Comparison of ENCODE assay signal across 1 cellular context in the genomic region with DNA sequence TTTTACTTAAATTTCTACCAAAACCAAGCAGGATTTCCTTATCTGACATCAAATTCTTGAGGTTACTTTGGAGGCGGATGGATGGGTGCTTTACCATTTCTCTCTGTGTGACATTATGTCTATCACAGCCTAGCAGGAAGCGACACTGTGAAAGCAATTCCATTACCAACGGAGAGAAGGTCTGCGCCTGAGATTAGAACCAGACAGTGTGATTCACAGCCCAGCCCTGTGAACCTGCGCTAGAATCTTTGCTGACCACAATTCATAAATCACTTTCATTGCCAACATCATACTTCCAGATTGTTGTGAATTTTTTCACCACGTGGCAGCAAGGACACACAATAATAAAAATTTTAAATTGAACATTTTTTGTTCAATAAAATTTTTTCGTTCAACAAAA.
A peak's percentile ranks its signal among the peaks of the same experiment; 100 is the strongest.
TF ChIP-seq lines count a peak whose summit lies in the region.

No MANE protein-coding gene starts in this region.

TF ChIP-seq in K562, 482 proteins besides CTCF, POLR2A, EP300 and RAD21 (continued from another document and continues in another):
- TF ChIP-seq, protein P1, sequence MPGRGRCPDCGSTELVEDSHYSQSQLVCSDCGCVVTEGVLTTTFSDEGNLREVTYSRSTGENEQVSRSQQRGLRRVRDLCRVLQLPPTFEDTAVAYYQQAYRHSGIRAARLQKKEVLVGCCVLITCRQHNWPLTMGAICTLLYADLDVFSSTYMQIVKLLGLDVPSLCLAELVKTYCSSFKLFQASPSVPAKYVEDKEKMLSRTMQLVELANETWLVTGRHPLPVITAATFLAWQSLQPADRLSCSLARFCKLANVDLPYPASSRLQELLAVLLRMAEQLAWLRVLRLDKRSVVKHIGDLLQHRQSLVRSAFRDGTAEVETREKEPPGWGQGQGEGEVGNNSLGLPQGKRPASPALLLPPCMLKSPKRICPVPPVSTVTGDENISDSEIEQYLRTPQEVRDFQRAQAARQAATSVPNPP (IDR thresholded peaks at IDR 0.05; ENCODE audit: borderline replicate concordance, insufficient read depth, insufficient read length): no peak
- TF ChIP-seq HNRNPH1 (optimal IDR thresholded peaks at IDR 0.05; ENCODE audit: low read depth, low read length) (no peak), KDM5B (IDR thresholded peaks at IDR 0.05; ENCODE audit: insufficient replicate concordance, low read depth, low read length) (no peak), MTA2 (IDR thresholded peaks at IDR 0.05; ENCODE audit: low read depth) (peak; percentile 79), NONO (IDR thresholded peaks at IDR 0.05; ENCODE audit: low read depth in 2 of 2, low read length in 1 of 2) (no peak), HDAC2 (IDR thresholded peaks at IDR 0.05) (peak; percentile 99), SAFB (IDR thresholded peaks at IDR 0.05; ENCODE audit: borderline replicate concordance, low read depth, low read length) (no peak), FOSL1 (tag; conservative IDR thresholded peaks at IDR 0.05) (peak; percentile 94), TRIM24 (IDR thresholded peaks at IDR 0.05) (peak; percentile 88 to 89), MED1 (CRISPR knock-in tag; IDR thresholded peaks at IDR 0.05; ENCODE audit: borderline replicate concordance) (no peak), HLTF (IDR thresholded peaks at IDR 0.05) (no peak), EZH2 (IDR thresholded peaks at IDR 0.05; ENCODE audit: borderline replicate concordance, low read depth, low read length) (no peak), PHTF2 (CRISPR knock-in tag; IDR thresholded peaks at IDR 0.05) (no peak), POLR2B (IDR thresholded peaks at IDR 0.05; ENCODE audit: low read depth, partially characterized antibody) (no peak), ZNF644 (tag; IDR thresholded peaks at IDR 0.05; ENCODE audit: low read depth) (peak; percentile 88), ZFP1 (CRISPR knock-in tag; IDR thresholded peaks at IDR 0.05) (no peak), KLF6 (CRISPR knock-in tag; IDR thresholded peaks at IDR 0.05; ENCODE audit: borderline replicate concordance) (no peak), TAF7 (tag; IDR thresholded peaks at IDR 0.05) (no peak), CEBPB (tag; IDR thresholded peaks at IDR 0.05) (no peak), CCAR2 (IDR thresholded peaks at IDR 0.05; ENCODE audit: low read depth, low read length) (no peak), GATAD2B (IDR thresholded peaks at IDR 0.05; ENCODE audit: borderline replicate concordance) (no peak), RBM15 (IDR thresholded peaks at IDR 0.05; ENCODE audit: insufficient read depth, low read length) (no peak), COPS2 (conservative IDR thresholded peaks at IDR 0.05) (no peak), SETDB1 (IDR thresholded peaks at IDR 0.05; ENCODE audit: low read length) (no peak), SPI1 (IDR thresholded peaks at IDR 0.05; ENCODE audit: borderline replicate concordance, low read depth, low read length) (no peak), SP1 (CRISPR knock-in tag; IDR thresholded peaks at IDR 0.05) (no peak), ZNF197 (CRISPR knock-in tag; IDR thresholded peaks at IDR 0.05; ENCODE audit: low read depth) (no peak), EHMT2 (IDR thresholded peaks at IDR 0.05) (no peak), MEIS2 (IDR thresholded peaks at IDR 0.05; ENCODE audit: partially characterized antibody) (peak; percentile 99), YY1 (IDR thresholded peaks at IDR 0.05; ENCODE audit: borderline replicate concordance in 1 of 3, control insufficient read depth in 1 of 3, extremely low read depth in 1 of 3, insufficient read depth in 3 of 3, insufficient read length in 1 of 3, insufficient replicate concordance in 2 of 3, low read depth in 1 of 3, low read length in 2 of 3) (no peak), MEF2D (tag; conservative IDR thresholded peaks at IDR 0.05; ENCODE audit: low read depth) (no peak), E2F3 (CRISPR knock-in tag; IDR thresholded peaks at IDR 0.05) (no peak), DDX20 (tag; IDR thresholded peaks at IDR 0.05; ENCODE audit: low read depth) (0 out of 2 replicates have a peak, but pooled peaks have one; percentile 12), BMI1 (IDR thresholded peaks at IDR 0.05; ENCODE audit: low read length) (no peak), HDGF (IDR thresholded peaks at IDR 0.05) (no peak), ESRRA (IDR thresholded peaks at IDR 0.05; ENCODE audit: borderline replicate concordance, low read depth) (peak; percentile 71; the same call in 1 of the 2 replicates), HIVEP1 (CRISPR knock-in tag; IDR thresholded peaks at IDR 0.05) (no peak), BRCA1 (IDR thresholded peaks at IDR 0.05) (no peak), BRCA1 (CRISPR knock-in tag; IDR thresholded peaks at IDR 0.05) (no peak), PURB (CRISPR knock-in tag; IDR thresholded peaks at IDR 0.05; ENCODE audit: low read depth) (no peak), MTA1 (IDR thresholded peaks at IDR 0.05; ENCODE audit: borderline replicate concordance) (peak; percentile 27; the same call in 1 of the 2 replicates), SREBF1 (IDR thresholded peaks at IDR 0.05; ENCODE audit: borderline replicate concordance, low read depth, low read length) (no peak), IFI16 (CRISPR knock-in tag; IDR thresholded peaks at IDR 0.05) (no peak), SREBF2 (CRISPR knock-in tag; IDR thresholded peaks at IDR 0.05) (no peak), SMAD3 (CRISPR knock-in tag; conservative IDR thresholded peaks at IDR 0.05) (peak; percentile 79), HMGN3 (IDR thresholded peaks at IDR 0.05; ENCODE audit: borderline replicate concordance, extremely low read depth, insufficient read length, low read depth, low read length) (no peak), ZNF354B (CRISPR knock-in tag; IDR thresholded peaks at IDR 0.05) (no peak)
- TF ChIP-seq, protein P2, sequence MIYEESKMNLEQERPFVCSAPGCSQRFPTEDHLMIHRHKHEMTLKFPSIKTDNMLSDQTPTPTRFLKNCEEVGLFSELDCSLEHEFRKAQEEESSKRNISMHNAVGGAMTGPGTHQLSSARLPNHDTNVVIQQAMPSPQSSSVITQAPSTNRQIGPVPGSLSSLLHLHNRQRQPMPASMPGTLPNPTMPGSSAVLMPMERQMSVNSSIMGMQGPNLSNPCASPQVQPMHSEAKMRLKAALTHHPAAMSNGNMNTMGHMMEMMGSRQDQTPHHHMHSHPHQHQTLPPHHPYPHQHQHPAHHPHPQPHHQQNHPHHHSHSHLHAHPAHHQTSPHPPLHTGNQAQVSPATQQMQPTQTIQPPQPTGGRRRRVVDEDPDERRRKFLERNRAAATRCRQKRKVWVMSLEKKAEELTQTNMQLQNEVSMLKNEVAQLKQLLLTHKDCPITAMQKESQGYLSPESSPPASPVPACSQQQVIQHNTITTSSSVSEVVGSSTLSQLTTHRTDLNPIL (CRISPR knock-in tag; IDR thresholded peaks at IDR 0.05): no peak
- TF ChIP-seq, protein P3, sequence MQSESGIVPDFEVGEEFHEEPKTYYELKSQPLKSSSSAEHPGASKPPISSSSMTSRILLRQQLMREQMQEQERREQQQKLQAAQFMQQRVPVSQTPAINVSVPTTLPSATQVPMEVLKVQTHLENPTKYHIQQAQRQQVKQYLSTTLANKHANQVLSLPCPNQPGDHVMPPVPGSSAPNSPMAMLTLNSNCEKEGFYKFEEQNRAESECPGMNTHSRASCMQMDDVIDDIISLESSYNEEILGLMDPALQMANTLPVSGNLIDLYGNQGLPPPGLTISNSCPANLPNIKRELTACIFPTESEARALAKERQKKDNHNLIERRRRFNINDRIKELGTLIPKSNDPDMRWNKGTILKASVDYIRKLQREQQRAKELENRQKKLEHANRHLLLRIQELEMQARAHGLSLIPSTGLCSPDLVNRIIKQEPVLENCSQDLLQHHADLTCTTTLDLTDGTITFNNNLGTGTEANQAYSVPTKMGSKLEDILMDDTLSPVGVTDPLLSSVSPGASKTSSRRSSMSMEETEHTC (IDR thresholded peaks at IDR 0.05): no peak
- TF ChIP-seq, protein P4, sequence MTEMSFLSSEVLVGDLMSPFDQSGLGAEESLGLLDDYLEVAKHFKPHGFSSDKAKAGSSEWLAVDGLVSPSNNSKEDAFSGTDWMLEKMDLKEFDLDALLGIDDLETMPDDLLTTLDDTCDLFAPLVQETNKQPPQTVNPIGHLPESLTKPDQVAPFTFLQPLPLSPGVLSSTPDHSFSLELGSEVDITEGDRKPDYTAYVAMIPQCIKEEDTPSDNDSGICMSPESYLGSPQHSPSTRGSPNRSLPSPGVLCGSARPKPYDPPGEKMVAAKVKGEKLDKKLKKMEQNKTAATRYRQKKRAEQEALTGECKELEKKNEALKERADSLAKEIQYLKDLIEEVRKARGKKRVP (CRISPR knock-in tag; IDR thresholded peaks at IDR 0.05): no peak
- TF ChIP-seq, protein P5, sequence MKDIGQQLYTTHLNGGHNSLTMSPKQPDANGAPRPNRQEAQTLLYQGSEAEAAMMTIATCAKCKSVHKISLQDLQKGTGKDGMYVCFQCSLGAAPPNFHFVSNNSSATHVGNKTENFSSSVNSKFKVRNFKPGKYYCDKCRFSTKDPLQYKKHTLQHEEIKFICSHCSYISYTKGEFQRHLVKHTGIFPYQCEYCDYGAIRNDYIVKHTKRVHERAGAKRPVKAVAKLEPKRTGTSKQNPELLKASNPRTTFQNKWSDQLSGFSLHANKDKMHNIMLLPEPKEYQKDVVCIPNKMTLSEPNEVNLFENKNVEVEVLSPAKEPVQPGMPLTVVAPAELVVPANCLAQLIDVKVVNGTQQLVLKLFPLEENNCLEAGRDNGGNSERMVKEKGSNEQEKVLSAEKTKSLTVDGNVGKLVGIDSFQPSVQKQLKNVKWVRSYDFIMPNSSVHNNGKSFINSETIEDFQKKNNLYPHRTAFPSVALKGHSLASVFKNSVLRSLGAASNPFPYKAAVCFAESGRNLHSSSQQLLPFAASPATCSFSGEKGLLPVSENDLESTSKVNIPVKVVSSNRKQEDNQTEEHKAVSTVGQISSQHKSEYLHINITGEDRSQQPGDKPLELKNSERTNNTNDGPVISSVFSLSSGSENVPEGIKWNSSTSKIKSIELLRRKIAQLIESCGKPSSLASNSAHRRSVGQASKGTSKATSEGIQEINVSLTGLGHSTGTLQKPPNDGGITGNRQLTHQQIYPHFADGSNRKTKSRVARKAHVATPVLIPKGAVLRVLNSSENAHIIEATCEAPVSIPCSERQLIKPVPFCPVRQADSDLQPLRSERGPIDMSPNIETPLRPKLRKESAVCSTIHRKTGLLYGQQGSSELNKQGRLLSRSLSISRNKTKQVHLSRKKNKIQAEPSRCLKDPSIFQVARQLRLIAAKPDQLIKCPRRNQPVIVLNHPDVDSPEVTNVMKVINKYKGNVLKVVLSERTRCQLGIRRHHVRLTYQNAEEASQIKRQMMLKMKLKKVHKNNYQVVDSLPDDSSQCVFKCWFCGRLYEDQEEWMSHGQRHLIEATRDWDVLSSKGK (CRISPR knock-in tag; IDR thresholded peaks at IDR 0.05): no peak
- TF ChIP-seq, protein P6, sequence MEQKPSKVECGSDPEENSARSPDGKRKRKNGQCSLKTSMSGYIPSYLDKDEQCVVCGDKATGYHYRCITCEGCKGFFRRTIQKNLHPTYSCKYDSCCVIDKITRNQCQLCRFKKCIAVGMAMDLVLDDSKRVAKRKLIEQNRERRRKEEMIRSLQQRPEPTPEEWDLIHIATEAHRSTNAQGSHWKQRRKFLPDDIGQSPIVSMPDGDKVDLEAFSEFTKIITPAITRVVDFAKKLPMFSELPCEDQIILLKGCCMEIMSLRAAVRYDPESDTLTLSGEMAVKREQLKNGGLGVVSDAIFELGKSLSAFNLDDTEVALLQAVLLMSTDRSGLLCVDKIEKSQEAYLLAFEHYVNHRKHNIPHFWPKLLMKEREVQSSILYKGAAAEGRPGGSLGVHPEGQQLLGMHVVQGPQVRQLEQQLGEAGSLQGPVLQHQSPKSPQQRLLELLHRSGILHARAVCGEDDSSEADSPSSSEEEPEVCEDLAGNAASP (IDR thresholded peaks at IDR 0.05): no peak
- TF ChIP-seq, protein P7, sequence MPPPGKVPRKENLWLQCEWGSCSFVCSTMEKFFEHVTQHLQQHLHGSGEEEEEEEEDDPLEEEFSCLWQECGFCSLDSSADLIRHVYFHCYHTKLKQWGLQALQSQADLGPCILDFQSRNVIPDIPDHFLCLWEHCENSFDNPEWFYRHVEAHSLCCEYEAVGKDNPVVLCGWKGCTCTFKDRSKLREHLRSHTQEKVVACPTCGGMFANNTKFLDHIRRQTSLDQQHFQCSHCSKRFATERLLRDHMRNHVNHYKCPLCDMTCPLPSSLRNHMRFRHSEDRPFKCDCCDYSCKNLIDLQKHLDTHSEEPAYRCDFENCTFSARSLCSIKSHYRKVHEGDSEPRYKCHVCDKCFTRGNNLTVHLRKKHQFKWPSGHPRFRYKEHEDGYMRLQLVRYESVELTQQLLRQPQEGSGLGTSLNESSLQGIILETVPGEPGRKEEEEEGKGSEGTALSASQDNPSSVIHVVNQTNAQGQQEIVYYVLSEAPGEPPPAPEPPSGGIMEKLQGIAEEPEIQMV (tag; conservative IDR thresholded peaks at IDR 0.05; ENCODE audit: low read depth): no peak
- TF ChIP-seq, protein P8, sequence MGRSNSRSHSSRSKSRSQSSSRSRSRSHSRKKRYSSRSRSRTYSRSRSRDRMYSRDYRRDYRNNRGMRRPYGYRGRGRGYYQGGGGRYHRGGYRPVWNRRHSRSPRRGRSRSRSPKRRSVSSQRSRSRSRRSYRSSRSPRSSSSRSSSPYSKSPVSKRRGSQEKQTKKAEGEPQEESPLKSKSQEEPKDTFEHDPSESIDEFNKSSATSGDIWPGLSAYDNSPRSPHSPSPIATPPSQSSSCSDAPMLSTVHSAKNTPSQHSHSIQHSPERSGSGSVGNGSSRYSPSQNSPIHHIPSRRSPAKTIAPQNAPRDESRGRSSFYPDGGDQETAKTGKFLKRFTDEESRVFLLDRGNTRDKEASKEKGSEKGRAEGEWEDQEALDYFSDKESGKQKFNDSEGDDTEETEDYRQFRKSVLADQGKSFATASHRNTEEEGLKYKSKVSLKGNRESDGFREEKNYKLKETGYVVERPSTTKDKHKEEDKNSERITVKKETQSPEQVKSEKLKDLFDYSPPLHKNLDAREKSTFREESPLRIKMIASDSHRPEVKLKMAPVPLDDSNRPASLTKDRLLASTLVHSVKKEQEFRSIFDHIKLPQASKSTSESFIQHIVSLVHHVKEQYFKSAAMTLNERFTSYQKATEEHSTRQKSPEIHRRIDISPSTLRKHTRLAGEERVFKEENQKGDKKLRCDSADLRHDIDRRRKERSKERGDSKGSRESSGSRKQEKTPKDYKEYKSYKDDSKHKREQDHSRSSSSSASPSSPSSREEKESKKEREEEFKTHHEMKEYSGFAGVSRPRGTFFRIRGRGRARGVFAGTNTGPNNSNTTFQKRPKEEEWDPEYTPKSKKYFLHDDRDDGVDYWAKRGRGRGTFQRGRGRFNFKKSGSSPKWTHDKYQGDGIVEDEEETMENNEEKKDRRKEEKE (IDR thresholded peaks at IDR 0.05; ENCODE audit: borderline replicate concordance in 1 of 2, control insufficient read depth in 1 of 2, low read depth in 2 of 2, low read length in 1 of 2): peak in 1 of 2 experiments; percentile 82; a peak in 1 of 4 replicates
- TF ChIP-seq, protein P9, sequence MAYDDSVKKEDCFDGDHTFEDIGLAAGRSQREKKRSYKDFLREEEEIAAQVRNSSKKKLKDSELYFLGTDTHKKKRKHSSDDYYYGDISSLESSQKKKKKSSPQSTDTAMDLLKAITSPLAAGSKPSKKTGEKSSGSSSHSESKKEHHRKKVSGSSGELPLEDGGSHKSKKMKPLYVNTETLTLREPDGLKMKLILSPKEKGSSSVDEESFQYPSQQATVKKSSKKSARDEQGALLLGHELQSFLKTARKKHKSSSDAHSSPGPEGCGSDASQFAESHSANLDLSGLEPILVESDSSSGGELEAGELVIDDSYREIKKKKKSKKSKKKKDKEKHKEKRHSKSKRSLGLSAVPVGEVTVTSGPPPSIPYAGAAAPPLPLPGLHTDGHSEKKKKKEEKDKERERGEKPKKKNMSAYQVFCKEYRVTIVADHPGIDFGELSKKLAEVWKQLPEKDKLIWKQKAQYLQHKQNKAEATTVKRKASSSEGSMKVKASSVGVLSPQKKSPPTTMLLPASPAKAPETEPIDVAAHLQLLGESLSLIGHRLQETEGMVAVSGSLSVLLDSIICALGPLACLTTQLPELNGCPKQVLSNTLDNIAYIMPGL (CRISPR knock-in tag; IDR thresholded peaks at IDR 0.05): no peak
